In the genomic region with DNA sequence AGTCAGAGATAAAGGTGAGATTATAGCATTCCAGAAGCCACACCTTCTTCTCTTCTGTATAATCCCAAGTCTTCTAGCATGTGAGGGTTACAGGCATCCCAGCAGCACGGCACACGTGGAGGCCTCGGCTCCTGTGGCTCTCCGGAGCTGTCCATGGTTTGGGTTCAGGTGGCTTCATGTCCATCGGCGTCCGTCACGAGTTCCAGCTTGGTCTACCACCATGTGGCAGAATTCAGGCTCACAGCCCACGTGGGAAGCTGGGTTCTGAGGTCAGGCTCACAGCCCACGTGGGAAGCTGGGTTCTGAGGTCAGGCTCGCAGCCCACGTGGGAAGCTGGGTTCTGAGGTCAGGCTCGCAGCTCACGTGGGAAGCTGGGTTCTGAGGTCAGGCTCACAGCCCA, we compare ENCODE assay signal across 24 cellular contexts.
DNase-seq lines count a peak whose midpoint lies in the region; ATAC-seq, FAIRE-seq and TF ChIP-seq lines count a peak whose summit lies in the region.
"Had no signal": no experiment of that assay in that cellular context is flagged by ENCODE, and none has a peak within 500 bp of the region (broad histone marks: within the 10 kb centered on the region; RNA-seq: fewer than 3 reads in every experiment).

No MANE protein-coding gene starts in this region.

- DNase-seq in ELF-1 (ENCODE audit: low read depth, low spot score), result peak; percentile 20
- DNase-seq in GM23338 (ENCODE audit: low spot score), result no peak
- DNase-seq in effector memory CD8-positive, alpha-beta T cell, result peak in 1 of 3 experiments; percentile 17
- DNase-seq in mesenteric fat pad (ENCODE audit: low spot score), result peak; percentile 77
- no peak for DNase-seq in HAP-1 (ENCODE audit: low spot score in 2 of 2)
- DNase-seq in RCC 7860 (ENCODE audit: low spot score), result no peak
- no peak for DNase-seq in NCI-H1092 treated with DMSO at 0.1 percent for 48 hours (lab: John Stamatoyannopoulos, UW)
- DNase-seq: C1 segment of cervical spinal cord; Caco-2; GDM1; KBM-7; MV-4-11; NCI-H1105 treated with DMSO at 0.1 percent for 48 hours; NCI-H146; NCI-H1930; NCI-H2107; NCI-H524; NCI-H82; NK-92 treated with Interleukin-12 subunit alpha and Interleukin-12 subunit beta, amount 100 ng/mL, for 24 hours; PC-9; SHP77 had no signal

- no peak overlapping the region for H2AFZ ChIP-seq in GM23338
- H2AFZ ChIP-seq: PC-9 had no signal

- peaks cover 96% of the 10 kb centered on the region for H3K9me3 Mint-ChIP-seq in GM23338
- H3K9me3 Mint-ChIP-seq in effector memory CD8-positive, alpha-beta T cell, result peaks cover 0 to 17% of the 10 kb centered on the region in 2 donors
- H3K9me3 Mint-ChIP-seq: CD8-positive, alpha-beta T cell had no signal

- H3K4me3 Mint-ChIP-seq in GM23338, result no peak overlapping the region
- H3K4me3 Mint-ChIP-seq in effector memory CD8-positive, alpha-beta T cell, result no peak overlapping the region
- H3K4me3 Mint-ChIP-seq: CD8-positive, alpha-beta T cell had no signal

- no peak overlapping the region for H3K27ac Mint-ChIP-seq in GM23338
- no peak overlapping the region for H3K27ac Mint-ChIP-seq in effector memory CD8-positive, alpha-beta T cell
- H3K27ac Mint-ChIP-seq: CD8-positive, alpha-beta T cell had no signal

- no peaks in the 10 kb centered on the region for H3K27me3 ChIP-seq in GM23338 (ENCODE audit: insufficient read depth)
- no peaks in the 10 kb centered on the region for H3K27me3 ChIP-seq in HAP-1 (ENCODE audit: low read depth)

- no peak for ATAC-seq in GM23338
- peak; percentile 26 for ATAC-seq in effector memory CD8-positive, alpha-beta T cell (replicated peaks)
- ATAC-seq: CD8-positive, alpha-beta T cell; GM12878 had no signal

- no peaks in the 10 kb centered on the region for H3K9me3 ChIP-seq in HAP-1
- H3K9me3 ChIP-seq: Caco-2 had no signal

- H3K9me2 ChIP-seq in GM23338 (ENCODE audit: insufficient read depth), result no peaks in the 10 kb centered on the region

- H3K4me1 Mint-ChIP-seq in GM23338, result peaks cover 3% of the 10 kb centered on the region; the same call in 2 of the 3 replicates
- peaks cover 4 to 5% of the 10 kb centered on the region in 2 donors for H3K4me1 Mint-ChIP-seq in effector memory CD8-positive, alpha-beta T cell (ENCODE audit: low read depth in 2 of 2)

- H3K27me3 Mint-ChIP-seq in GM23338 (ENCODE audit: insufficient read depth, low read depth, poor library complexity), result peaks cover 2% of the 10 kb centered on the region
- H3K27me3 Mint-ChIP-seq in effector memory CD8-positive, alpha-beta T cell, result peaks cover 4 to 14% of the 10 kb centered on the region in 2 donors

- no peak overlapping the region for H3K4me2 ChIP-seq in GM23338
- H3K4me2 ChIP-seq: PC-9 had no signal

- H4K20me1 ChIP-seq in GM23338 (replicated peaks; ENCODE audit: insufficient read depth), result no peaks in the 10 kb centered on the region

- TF ChIP-seq CTCF in GM23338 (conservative IDR thresholded peaks at IDR 0.05; ENCODE audit: low read depth in 2 of 2), result no peak

- no peak overlapping the region for H3K27ac ChIP-seq in GM23338 (ENCODE audit: low read depth)
- H3K27ac ChIP-seq: PC-9, RWPE1 had no signal

- FAIRE-seq in RCC 7860 (lab: Jason Lieb, UNC), result no peak
- FAIRE-seq: GM12878 had no signal

- H3K79me2 ChIP-seq in GM23338 (replicated peaks; ENCODE audit: insufficient read depth), result no peaks in the 10 kb centered on the region

- H3K4me1 ChIP-seq in GM23338 (ENCODE audit: insufficient read depth) (0 out of 2 replicates have a peak, but pooled peaks cover 3% of the 10 kb centered on the region), HAP-1 (no peaks in the 10 kb centered on the region)
- H3K4me1 ChIP-seq: Caco-2 had no signal

- in situ Hi-C loops in HAP-1 (cut with MboI; ENCODE audit: low sequenced_read_pairs), result no loop called here

- no peaks in the 10 kb centered on the region for H3K36me3 ChIP-seq in GM23338 (ENCODE audit: insufficient read depth)
- no peaks in the 10 kb centered on the region for H3K36me3 ChIP-seq in HAP-1 (replicated peaks)

- H3F3A ChIP-seq in GM23338 (replicated peaks; ENCODE audit: low read depth), result no peaks in the 10 kb centered on the region

- peaks cover 64% of the 10 kb centered on the region for H3K36me3 Mint-ChIP-seq in GM23338 (ENCODE audit: low read depth)
- H3K36me3 Mint-ChIP-seq in effector memory CD8-positive, alpha-beta T cell (ENCODE audit: insufficient read depth), result no peaks in the 10 kb centered on the region
- H3K36me3 Mint-ChIP-seq: CD8-positive, alpha-beta T cell had no signal

- no peak overlapping the region for H3K4me3 ChIP-seq in GM23338
- H3K4me3 ChIP-seq in HAP-1, result no peak overlapping the region
- H3K4me3 ChIP-seq: GM12878, PC-9 had no signal

TF ChIP-seq in GM23338, 12 proteins besides CTCF, POLR2A, EP300 and RAD21 (continues in another document):
- TF ChIP-seq ETS1 (IDR thresholded peaks at IDR 0.05), result no peak
- TF ChIP-seq, protein P1, sequence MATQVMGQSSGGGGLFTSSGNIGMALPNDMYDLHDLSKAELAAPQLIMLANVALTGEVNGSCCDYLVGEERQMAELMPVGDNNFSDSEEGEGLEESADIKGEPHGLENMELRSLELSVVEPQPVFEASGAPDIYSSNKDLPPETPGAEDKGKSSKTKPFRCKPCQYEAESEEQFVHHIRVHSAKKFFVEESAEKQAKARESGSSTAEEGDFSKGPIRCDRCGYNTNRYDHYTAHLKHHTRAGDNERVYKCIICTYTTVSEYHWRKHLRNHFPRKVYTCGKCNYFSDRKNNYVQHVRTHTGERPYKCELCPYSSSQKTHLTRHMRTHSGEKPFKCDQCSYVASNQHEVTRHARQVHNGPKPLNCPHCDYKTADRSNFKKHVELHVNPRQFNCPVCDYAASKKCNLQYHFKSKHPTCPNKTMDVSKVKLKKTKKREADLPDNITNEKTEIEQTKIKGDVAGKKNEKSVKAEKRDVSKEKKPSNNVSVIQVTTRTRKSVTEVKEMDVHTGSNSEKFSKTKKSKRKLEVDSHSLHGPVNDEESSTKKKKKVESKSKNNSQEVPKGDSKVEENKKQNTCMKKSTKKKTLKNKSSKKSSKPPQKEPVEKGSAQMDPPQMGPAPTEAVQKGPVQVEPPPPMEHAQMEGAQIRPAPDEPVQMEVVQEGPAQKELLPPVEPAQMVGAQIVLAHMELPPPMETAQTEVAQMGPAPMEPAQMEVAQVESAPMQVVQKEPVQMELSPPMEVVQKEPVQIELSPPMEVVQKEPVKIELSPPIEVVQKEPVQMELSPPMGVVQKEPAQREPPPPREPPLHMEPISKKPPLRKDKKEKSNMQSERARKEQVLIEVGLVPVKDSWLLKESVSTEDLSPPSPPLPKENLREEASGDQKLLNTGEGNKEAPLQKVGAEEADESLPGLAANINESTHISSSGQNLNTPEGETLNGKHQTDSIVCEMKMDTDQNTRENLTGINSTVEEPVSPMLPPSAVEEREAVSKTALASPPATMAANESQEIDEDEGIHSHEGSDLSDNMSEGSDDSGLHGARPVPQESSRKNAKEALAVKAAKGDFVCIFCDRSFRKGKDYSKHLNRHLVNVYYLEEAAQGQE (IDR thresholded peaks at IDR 0.05; ENCODE audit: unreplicated experiment), result peak; percentile 54
- TF ChIP-seq ZNF114 (CRISPR knock-in tag; IDR thresholded peaks at IDR 0.05), result no peak
- no peak for TF ChIP-seq STAT1 (IDR thresholded peaks at IDR 0.05; ENCODE audit: unreplicated experiment)

Comparison
In these comparisons a context has a peak if more than half of its experiments do, and no peak if none do; other contexts are left out.
1. DNase-seq: peak in ELF-1 (single experiment) and mesenteric fat pad (single experiment); none in GM23338 (single experiment), HAP-1 (0 of 2), RCC 7860 (single experiment) and NCI-H1092 treated with DMSO at 0.1 percent for 48 hours (single experiment).